Comparison of ENCODE assay signal across 14 cellular contexts in genomic region chr7:34109936-34110626, GRCh38.
"Had no signal": no experiment of that assay in that cellular context is flagged by ENCODE, and none has a peak within 500 bp of the region (broad histone marks: within the 10 kb centered on the region; RNA-seq: fewer than 3 reads in every experiment).

No MANE protein-coding gene starts in this region.

- ATAC-seq: activated naive CD4-positive, alpha-beta T cell treated with anti-CD3 and anti-CD28 coated beads, Interleukin-2, amount 50 U/mL, for 72 hours; lower lobe of right lung; natural killer cell treated with Interleukin-12 subunit alpha and Interleukin-12 subunit beta and Interleukin-15 and Interleukin-18, amount 100 ng/mL, for 72 hours; stimulated activated naive B cell treated with anti-CD40 and anti-IgM and Interleukin-4, amounts not matched to agents 10 μg/mL and 1 μg/mL and 100 μg/mL, for 72 hours had no signal

- DNase-seq: activated CD4-positive, alpha-beta T cell treated with anti-CD3 and anti-CD28 coated beads, Interleukin-2, amount 50 U/mL, for 4 hours; activated gamma-delta T cell treated with Interleukin-2 at 50 U/mL for 16 hours; adrenal gland; head of caudate nucleus; immature natural killer cell; kidney glomerular epithelial cell; lower lobe of right lung; stimulated activated naive B cell treated with anti-CD40 and anti-IgM and Interleukin-4, amounts not matched to agents 10 μg/mL and 1 μg/mL and 100 μg/mL, for 72 hours; SW 1271; T-helper 2 cell; thyroid gland; WERI-Rb-1 had no signal
